Comparison of ENCODE assay signal across 14 cellular contexts in the genomic region with DNA sequence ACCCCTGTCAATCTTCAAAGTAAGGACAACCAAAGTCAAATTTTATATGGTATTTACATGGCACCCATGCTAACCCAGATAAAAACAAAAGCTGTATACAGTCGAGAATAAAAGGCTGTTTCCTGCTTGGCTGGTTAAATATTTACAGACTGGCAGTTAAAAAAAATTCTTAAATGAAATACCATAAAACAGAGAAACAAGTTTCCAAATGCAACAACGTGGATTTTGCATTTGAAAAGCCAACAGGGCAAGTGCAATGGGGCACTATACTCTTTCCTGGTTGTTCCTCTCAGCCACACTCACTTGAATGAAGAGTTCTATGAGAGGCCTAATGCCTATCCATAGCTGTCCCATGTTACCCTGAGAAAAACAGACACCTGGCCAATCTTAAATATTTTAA. TPM values are rescaled to one million over a fixed set of nuclear protein-coding genes. Genes with fewer than 3 reads are reported as not detected.
A peak's percentile ranks its signal among the peaks of the same experiment; 100 is the strongest.
DNase-seq lines count a peak whose midpoint lies in the region; ATAC-seq and TF ChIP-seq lines count a peak whose summit lies in the region.
"Had no signal": no experiment of that assay in that cellular context is flagged by ENCODE, and none has a peak within 500 bp of the region (broad histone marks: within the 10 kb centered on the region; RNA-seq: fewer than 3 reads in every experiment).

No MANE protein-coding gene starts in this region.

- DNase-seq in DMS153 treated with DMSO at 0.1 percent for 48 hours (lab: John Stamatoyannopoulos, UW; ENCODE audit: unreplicated experiment), result peak; percentile 71
- no peak for DNase-seq in body of pancreas
- DNase-seq in progenitor cell of endocrine pancreas (ENCODE audit: low spot score, unreplicated experiment), result no peak
- DNase-seq in omental fat pad (ENCODE audit: low spot score), result no peak
- no peak for DNase-seq in HPDE6-E6E7 (ENCODE audit: extremely low spot score)
- DNase-seq: activated B cell treated with CpG ODN at 0.5 μM for 24 hours; activated effector memory CD4-positive, alpha-beta T cell treated with Interleukin-2 at 50 U/mL for 16 hours; occipital lobe; stimulated activated CD4-positive, alpha-beta T cell treated with anti-CD3 and anti-CD28 coated beads, Interleukin-4, amount 100 ng/mL, for 4 hours; upper lobe of right lung had no signal

- peak in 2 of 3 donors; percentile 11 to 23 for TF ChIP-seq POLR2A in body of pancreas (IDR thresholded peaks at IDR 0.05)

- no peaks in the 10 kb centered on the region for H3K9me3 ChIP-seq in HEK293 (ENCODE audit: control insufficient read depth, insufficient read depth, low read depth, low read length)
- no peaks in the 10 kb centered on the region for H3K9me3 ChIP-seq in body of pancreas
- H3K9me3 ChIP-seq: upper lobe of right lung had no signal

- intact Hi-C loops in body of pancreas (cut with DNase I), result no loop called here

- 10 to 19% methylated on average over 2 of the region's 2 CpGs for WGBS in body of pancreas, 2 donors

- no peaks in the 10 kb centered on the region for H3K36me3 ChIP-seq in HEK293 (ENCODE audit: control insufficient read depth in 2 of 2, insufficient read depth in 1 of 2, low read length in 2 of 2)
- H3K36me3 ChIP-seq in body of pancreas (replicated peaks in 1 of 2; ENCODE audit: insufficient read depth in 1 of 2, low read depth in 2 of 2), result no peaks in the 10 kb centered on the region
- H3K36me3 ChIP-seq: upper lobe of right lung had no signal

- TF ChIP-seq CTCF in HEK293 (tag by site-specific recombination; IDR thresholded peaks at IDR 0.05), result no peak
- TF ChIP-seq CTCF in body of pancreas (IDR thresholded peaks at IDR 0.05), result no peak
- no peak for TF ChIP-seq CTCF in progenitor cell of endocrine pancreas (IDR thresholded peaks at IDR 0.05; ENCODE audit: unreplicated experiment)
- no peak for TF ChIP-seq CTCF in omental fat pad (IDR thresholded peaks at IDR 0.05)

- H3K27me3 ChIP-seq in body of pancreas, result no peaks in the 10 kb centered on the region
- H3K27me3 ChIP-seq: upper lobe of right lung had no signal

- H3K9me3 Mint-ChIP-seq in progenitor cell of endocrine pancreas (ENCODE audit: low read depth), result no peaks in the 10 kb centered on the region
- H3K9me3 Mint-ChIP-seq: activated B cell treated with CpG ODN at 0.5 μM for 24 hours had no signal

- H3K27ac ChIP-seq in HEK293 (ENCODE audit: extremely low read depth, low read depth, low read length) (no peak overlapping the region), body of pancreas (peak overlapping the region; percentile 35 to 100 (median 100))
- H3K27ac ChIP-seq: upper lobe of right lung had no signal

- POLR2A ChIA-PET in HEK293 (lab: Yijun Ruan, JAX), result no interaction called here

- H3K4me1 ChIP-seq in HEK293 (ENCODE audit: control insufficient read depth, insufficient read depth, low read length) (peaks cover 7% of the 10 kb centered on the region; the same call in 1 of the 2 replicates), body of pancreas (peaks cover 41% of the 10 kb centered on the region)

- CTCF ChIA-PET in HEK293 (lab: Yijun Ruan, JAX), result no interaction called here

- ATAC-seq in body of pancreas (no peak), omental fat pad (ENCODE audit: low FRiP score) (no peak), GM18907 (IDR thresholded peaks at IDR 0.05; ENCODE audit: unreplicated experiment) (no peak)
- ATAC-seq: left lobe of liver, Right ventricle myocardium inferior, upper lobe of right lung had no signal

- no peaks in the 10 kb centered on the region for H3K36me3 Mint-ChIP-seq in progenitor cell of endocrine pancreas (ENCODE audit: insufficient read depth)

- H3K4me3 ChIP-seq in HEK293 (ENCODE audit: low read depth, low read length) (no peak overlapping the region), body of pancreas (no peak overlapping the region)
- H3K4me3 ChIP-seq: upper lobe of right lung had no signal

- H3K27ac Mint-ChIP-seq in progenitor cell of endocrine pancreas, result peak overlapping the region; percentile 31

- H3K4me1 Mint-ChIP-seq in progenitor cell of endocrine pancreas (ENCODE audit: low read depth), result peaks cover 27% of the 10 kb centered on the region

- H3K27me3 Mint-ChIP-seq in progenitor cell of endocrine pancreas, result no peaks in the 10 kb centered on the region
- H3K27me3 Mint-ChIP-seq: activated B cell treated with CpG ODN at 0.5 μM for 24 hours had no signal

- H3K4me3 Mint-ChIP-seq in progenitor cell of endocrine pancreas (ENCODE audit: low read depth), result no peak overlapping the region
- H3K4me3 Mint-ChIP-seq: activated B cell treated with CpG ODN at 0.5 μM for 24 hours had no signal

TF ChIP-seq in HEK293, 187 proteins besides CTCF, POLR2A, EP300 and RAD21:
- no peak for TF ChIP-seq ZNF433 (tag by site-specific recombination; IDR thresholded peaks at IDR 0.05; ENCODE audit: low read depth)
- no peak for TF ChIP-seq ZBTB21 (tag by site-specific recombination; IDR thresholded peaks at IDR 0.05)
- TF ChIP-seq PRDM6 (tag by site-specific recombination; IDR thresholded peaks at IDR 0.05), result peak; percentile 70
- TF ChIP-seq ZNF623 (tag by site-specific recombination; IDR thresholded peaks at IDR 0.05), result no peak
- TF ChIP-seq ZNF792 (tag by site-specific recombination; IDR thresholded peaks at IDR 0.05), result no peak
- no peak for TF ChIP-seq REPIN1 (tag by site-specific recombination; IDR thresholded peaks at IDR 0.05; ENCODE audit: low read depth)

RNA-seq across cellular contexts. Expression of gene NR4A2, which starts 6.1 kb away (rescaled TPM):
- total RNA-seq in body of pancreas (1 to 10 TPM; 1.0 to 5.9 TPM), progenitor cell of endocrine pancreas (7.9 and 8.3 TPM in 2 replicates), omental fat pad (100 to 1,000 TPM in 1 of 4 donors, 10 to 100 TPM in 2, 1 to 10 TPM in 1; 6.0 to 178 (median 13.6) TPM)
